28 cellular contexts compared by ENCODE assay signal in genomic region chr10:117686606-117687005, GRCh38.
"Had no signal": no experiment of that assay in that cellular context is flagged by ENCODE, and none has a peak within 500 bp of the region (broad histone marks: within the 10 kb centered on the region; RNA-seq: fewer than 3 reads in every experiment).

No MANE protein-coding gene starts in this region.

- H3K27ac ChIP-seq: esophagus muscularis mucosa, foreskin keratinocyte, heart left ventricle, left lung, lower lobe of right lung, neutrophil, right lobe of liver, upper lobe of left lung, vagina, VCaP had no signal

- ATAC-seq: activated CD4-positive, CD25-positive, alpha-beta regulatory T cell treated with anti-CD3 and anti-CD28 coated beads, Interleukin-2, amount 50 U/mL, for 24 hours; foreskin keratinocyte; heart left ventricle; left lung; lower lobe of right lung; mucosa of descending colon; right lobe of liver; stimulated activated naive CD8-positive, alpha-beta T cell treated with anti-CD3 and anti-CD28 coated beads, Interleukin-15, Interleukin-2, amounts not matched to agents 100 U/mL and 50 U/mL, for 24 hours had no signal

- H3K4me1 ChIP-seq: foreskin keratinocyte, left lung, lower lobe of right lung, right lobe of liver had no signal

- H3K4me3 Mint-ChIP-seq: activated naive CD8-positive, alpha-beta T cell treated with anti-CD3 and anti-CD28 coated beads, Interleukin-2, amount 10 ng/mL, durations not matched to agents 7 days and 5 days; nephron had no signal

- H3K9me3 ChIP-seq: esophagus muscularis mucosa, heart left ventricle, left lung, lower lobe of right lung, mucosa of descending colon, neutrophil, right lobe of liver, upper lobe of left lung, vagina had no signal

- H3K36me3 ChIP-seq: esophagus muscularis mucosa, heart left ventricle, left lung, lower lobe of right lung, neutrophil, right lobe of liver, upper lobe of left lung, vagina had no signal

- H3K27me3 ChIP-seq: right lobe of liver, upper lobe of left lung, vagina had no signal

- H3K27ac Mint-ChIP-seq: activated naive CD8-positive, alpha-beta T cell treated with anti-CD3 and anti-CD28 coated beads, Interleukin-2, amount 10 ng/mL, durations not matched to agents 7 days and 5 days; progenitor cell of endocrine pancreas had no signal

- H3K36me3 Mint-ChIP-seq: activated naive CD8-positive, alpha-beta T cell treated with anti-CD3 and anti-CD28 coated beads, Interleukin-2, amount 10 ng/mL, durations not matched to agents 7 days and 5 days had no signal

- H3K27me3 Mint-ChIP-seq: activated naive CD8-positive, alpha-beta T cell treated with anti-CD3 and anti-CD28 coated beads, Interleukin-2, amount 10 ng/mL, durations not matched to agents 7 days and 5 days had no signal

- H3K4me1 Mint-ChIP-seq: activated naive CD8-positive, alpha-beta T cell treated with anti-CD3 and anti-CD28 coated beads, Interleukin-2, amount 10 ng/mL, durations not matched to agents 7 days and 5 days; nephron had no signal

- H3K4me3 ChIP-seq: esophagus muscularis mucosa, heart left ventricle, left lung, lower lobe of right lung, mucosa of descending colon, right lobe of liver, upper lobe of left lung, vagina had no signal

- H3K9me3 Mint-ChIP-seq: activated naive CD8-positive, alpha-beta T cell treated with anti-CD3 and anti-CD28 coated beads, Interleukin-2, amount 10 ng/mL, durations not matched to agents 7 days and 5 days; nephron had no signal

- DNase-seq: activated CD4-positive, alpha-beta T cell treated with anti-CD3 and anti-CD28 coated beads for 48 hours; activated CD4-positive, alpha-beta T cell treated with anti-CD3 and anti-CD28 coated beads, Interleukin-2, amount 50 U/mL, for 48 hours; activated CD8-positive, alpha-beta memory T cell treated with anti-CD3 and anti-CD28 coated beads for 24 hours; activated effector memory CD4-positive, alpha-beta T cell treated with Interleukin-2 at 50 U/mL for 16 hours; activated naive CD4-positive, alpha-beta T cell treated with Interleukin-2 at 50 U/mL for 16 hours; activated naive CD8-positive, alpha-beta T cell treated with anti-CD3 and anti-CD28 coated beads, Interleukin-2, amount 10 ng/mL, durations not matched to agents 7 days and 5 days; amniotic stem cell; central memory CD4-positive, alpha-beta T cell; foreskin keratinocyte; heart left ventricle; hypothalamus; left lung; lower lobe of right lung; mesenchymal stem cell; mucosa of descending colon; right lobe of liver; stimulated activated CD4-positive, alpha-beta T cell treated with anti-CD3 and anti-CD28 coated beads, Interleukin-12 subunit alpha, Interleukin-12 subunit beta, amount 100 ng/mL, for 4 hours; stimulated activated CD4-positive, alpha-beta T cell treated with anti-CD3 and anti-CD28 coated beads, Interleukin-4, amount 100 ng/mL, for 1 hour; stimulated activated naive CD8-positive, alpha-beta T cell treated with anti-CD3 and anti-CD28 coated beads, Interleukin-15, Interleukin-2, amounts not matched to agents 100 U/mL and 50 U/mL, for 24 hours; T-helper 1 cell; upper lobe of left lung had no signal
